In genomic region chr14:31300296-31300695, GRCh38 we compare ENCODE assay signal across 19 cellular contexts.
DNase-seq lines count a peak whose midpoint lies in the region; ATAC-seq and TF ChIP-seq lines count a peak whose summit lies in the region.
"Had no signal": no experiment of that assay in that cellular context is flagged by ENCODE, and none has a peak within 500 bp of the region (broad histone marks: within the 10 kb centered on the region; RNA-seq: fewer than 3 reads in every experiment).

No MANE protein-coding gene starts in this region.

- no peak overlapping the region for H3K23ac ChIP-seq in mesendoderm (ENCODE audit: low read length)

- H3K27me3 ChIP-seq in endodermal cell (ENCODE audit: control insufficient read depth, insufficient read depth, low read length, poor library complexity, severe bottlenecking) (no peaks in the 10 kb centered on the region), mesendoderm (ENCODE audit: insufficient read depth, low read length, poor library complexity) (no peaks in the 10 kb centered on the region)
- H3K27me3 ChIP-seq: body of pancreas, neutrophil had no signal

- H3K9me3 ChIP-seq in endodermal cell (ENCODE audit: control insufficient read depth, low read length) (no peaks in the 10 kb centered on the region), T-helper 17 cell (ENCODE audit: control insufficient read depth, low read length, poor library complexity, severe bottlenecking) (no peaks in the 10 kb centered on the region)
- H3K9me3 ChIP-seq: body of pancreas, neutrophil had no signal

- H2BK5ac ChIP-seq in mesendoderm (ENCODE audit: low read length): no peak overlapping the region

- H3K9me3 Mint-ChIP-seq in endodermal cell: no peaks in the 10 kb centered on the region
- H3K9me3 Mint-ChIP-seq in activated naive CD8-positive, alpha-beta T cell treated with anti-CD3 and anti-CD28 coated beads for 36 hours: no peaks in the 10 kb centered on the region
- H3K9me3 Mint-ChIP-seq: activated naive CD8-positive, alpha-beta T cell treated with anti-CD3 and anti-CD28 coated beads, Interleukin-2, amount 10 ng/mL, durations not matched to agents 7 days and 5 days; CD4-positive, CD25-positive, alpha-beta regulatory T cell; dendritic cell treated with granulocyte-macrophage colony-stimulating factor and Interleukin-4, amounts not matched to agents 40 ng/mL and 50 ng/mL, for 4 days had no signal

- ATAC-seq in T-helper 17 cell: no peak
- ATAC-seq: body of pancreas had no signal

- no peaks in the 10 kb centered on the region for H3K79me2 ChIP-seq in mesendoderm (ENCODE audit: control insufficient read depth, insufficient read depth, low read length)

- no peak overlapping the region for H2BK120ac ChIP-seq in mesendoderm (ENCODE audit: low read depth, low read length)

- H3K27ac Mint-ChIP-seq in endodermal cell (no peak overlapping the region), T-helper 17 cell (no peak overlapping the region)
- H3K27ac Mint-ChIP-seq in activated naive CD8-positive, alpha-beta T cell treated with anti-CD3 and anti-CD28 coated beads for 36 hours: no peak overlapping the region
- H3K27ac Mint-ChIP-seq: activated naive CD8-positive, alpha-beta T cell treated with anti-CD3 and anti-CD28 coated beads, Interleukin-2, amount 10 ng/mL, durations not matched to agents 7 days and 5 days; CD4-positive, CD25-positive, alpha-beta regulatory T cell; dendritic cell treated with granulocyte-macrophage colony-stimulating factor and Interleukin-4, amounts not matched to agents 40 ng/mL and 50 ng/mL, for 4 days had no signal

- H3K4me1 Mint-ChIP-seq in endodermal cell (no peaks in the 10 kb centered on the region), T-helper 17 cell (peaks cover 3% of the 10 kb centered on the region)
- H3K4me1 Mint-ChIP-seq in activated naive CD8-positive, alpha-beta T cell treated with anti-CD3 and anti-CD28 coated beads for 36 hours: no peaks in the 10 kb centered on the region
- H3K4me1 Mint-ChIP-seq: activated naive CD8-positive, alpha-beta T cell treated with anti-CD3 and anti-CD28 coated beads, Interleukin-2, amount 10 ng/mL, durations not matched to agents 7 days and 5 days; CD4-positive, CD25-positive, alpha-beta regulatory T cell had no signal

- H3K4me2 ChIP-seq in mesendoderm (ENCODE audit: low read length): no peak overlapping the region
- H3K4me2 ChIP-seq: PC-9 had no signal

- no peak overlapping the region for H2BK15ac ChIP-seq in mesendoderm (replicated peaks; ENCODE audit: low read depth)

- no peak overlapping the region for H3K4ac ChIP-seq in mesendoderm (ENCODE audit: low read depth, low read length)

- H4K5ac ChIP-seq in mesendoderm (ENCODE audit: low read length): no peak overlapping the region

- H3K79me1 ChIP-seq in mesendoderm (ENCODE audit: low read length): no peaks in the 10 kb centered on the region

- peak; percentile 34 for DNase-seq in ELR (ENCODE audit: low read depth)
- DNase-seq in HuH-7 (ENCODE audit: low spot score): peak; percentile 48
- DNase-seq in endodermal cell: peak; percentile 49
- DNase-seq in mesendoderm: peak; percentile 53
- DNase-seq in activated naive CD8-positive, alpha-beta T cell treated with anti-CD3 and anti-CD28 coated beads for 36 hours: no peak
- DNase-seq in activated effector memory CD4-positive, alpha-beta T cell treated with Interleukin-2 at 50 U/mL for 16 hours: no peak
- DNase-seq in T-helper 17 cell: no peak
- no peak for DNase-seq in amygdala (lab: John Stamatoyannopoulos, UW)
- DNase-seq: activated naive CD8-positive, alpha-beta T cell treated with anti-CD3 and anti-CD28 coated beads, Interleukin-2, amount 10 ng/mL, durations not matched to agents 7 days and 5 days; body of pancreas; CD4-positive, CD25-positive, alpha-beta regulatory T cell; DMS53; NCI-H1436 treated with DMSO at 0.1 percent for 48 hours; NCI-H2171 treated with DMSO at 0.1 percent for 48 hours; NCI-H748 treated with DMSO at 0.1 percent for 48 hours; PC-9; stimulated activated CD8-positive, alpha-beta memory T cell treated with anti-CD3 and anti-CD28 coated beads, Interleukin-4, amount 100 ng/mL, for 48 hours had no signal

- peaks cover 38% of the 10 kb centered on the region for H3K36me3 ChIP-seq in endodermal cell (ENCODE audit: control insufficient read depth, insufficient read depth, low read length)
- no peaks in the 10 kb centered on the region for H3K36me3 ChIP-seq in mesendoderm (ENCODE audit: control insufficient read depth, insufficient read depth, low read length)

- H3K27me3 Mint-ChIP-seq in endodermal cell (ENCODE audit: insufficient read depth): no peaks in the 10 kb centered on the region
- no peaks in the 10 kb centered on the region for H3K27me3 Mint-ChIP-seq in activated naive CD8-positive, alpha-beta T cell treated with anti-CD3 and anti-CD28 coated beads for 36 hours
- H3K27me3 Mint-ChIP-seq in T-helper 17 cell: no peaks in the 10 kb centered on the region
- H3K27me3 Mint-ChIP-seq: activated naive CD8-positive, alpha-beta T cell treated with anti-CD3 and anti-CD28 coated beads, Interleukin-2, amount 10 ng/mL, durations not matched to agents 7 days and 5 days; CD4-positive, CD25-positive, alpha-beta regulatory T cell; dendritic cell treated with granulocyte-macrophage colony-stimulating factor and Interleukin-4, amounts not matched to agents 40 ng/mL and 50 ng/mL, for 4 days had no signal

- H3K4me3 ChIP-seq in endodermal cell (ENCODE audit: low read length) (no peak overlapping the region), mesendoderm (ENCODE audit: low read length) (no peak overlapping the region)
- H3K4me3 ChIP-seq: body of pancreas, PC-9 had no signal

- no peak overlapping the region for H4K8ac ChIP-seq in mesendoderm (ENCODE audit: low read depth, low read length)

- no peak overlapping the region for H3K4me3 Mint-ChIP-seq in endodermal cell
- H3K4me3 Mint-ChIP-seq in activated naive CD8-positive, alpha-beta T cell treated with anti-CD3 and anti-CD28 coated beads for 36 hours: no peak overlapping the region
- H3K4me3 Mint-ChIP-seq in T-helper 17 cell: no peak overlapping the region
- H3K4me3 Mint-ChIP-seq: activated naive CD8-positive, alpha-beta T cell treated with anti-CD3 and anti-CD28 coated beads, Interleukin-2, amount 10 ng/mL, durations not matched to agents 7 days and 5 days; CD4-positive, CD25-positive, alpha-beta regulatory T cell; dendritic cell treated with granulocyte-macrophage colony-stimulating factor and Interleukin-4, amounts not matched to agents 40 ng/mL and 50 ng/mL, for 4 days had no signal

- WGBS in endodermal cell (ENCODE audit: insufficient coverage in 1 of 2, insufficient read length in 1 of 2), 2 experiments: 94 to 98% methylated on average over 7 of the region's 7 CpGs
- no CpG with 5 or more reads among the region's 7 CpGs for WGBS in mesendoderm (ENCODE audit: extremely low coverage, insufficient coverage, low lambda C conversion rate)

- no peak overlapping the region for H3K9ac ChIP-seq in endodermal cell (ENCODE audit: extremely low read depth, low read length, poor library complexity, severe bottlenecking)
- no peak overlapping the region for H3K9ac ChIP-seq in mesendoderm (ENCODE audit: low read length)

- H3K56ac ChIP-seq in mesendoderm (ENCODE audit: low read length): no peak overlapping the region

- no peak overlapping the region for H3K18ac ChIP-seq in mesendoderm (ENCODE audit: low read length)

- H3K36me3 Mint-ChIP-seq in endodermal cell (ENCODE audit: low read depth): peaks cover 33% of the 10 kb centered on the region
- peaks cover 4% of the 10 kb centered on the region for H3K36me3 Mint-ChIP-seq in activated naive CD8-positive, alpha-beta T cell treated with anti-CD3 and anti-CD28 coated beads for 36 hours
- peaks cover 11% of the 10 kb centered on the region for H3K36me3 Mint-ChIP-seq in T-helper 17 cell (ENCODE audit: low read depth)
- H3K36me3 Mint-ChIP-seq: activated naive CD8-positive, alpha-beta T cell treated with anti-CD3 and anti-CD28 coated beads, Interleukin-2, amount 10 ng/mL, durations not matched to agents 7 days and 5 days had no signal

- H3K4me1 ChIP-seq in endodermal cell (ENCODE audit: control insufficient read depth, insufficient read depth, low read length): no peaks in the 10 kb centered on the region
- H3K4me1 ChIP-seq in mesendoderm (ENCODE audit: control insufficient read depth, low read depth, low read length): no peaks in the 10 kb centered on the region
- H3K4me1 ChIP-seq: body of pancreas had no signal

- no peak overlapping the region for H2AK5ac ChIP-seq in mesendoderm (ENCODE audit: low read length)

- TF ChIP-seq CTCF in endodermal cell (conservative IDR thresholded peaks at IDR 0.05): peak; percentile 63

- no peak overlapping the region for H3K27ac ChIP-seq in endodermal cell (ENCODE audit: low read depth, low read length)
- no peak overlapping the region for H3K27ac ChIP-seq in mesendoderm (ENCODE audit: low read depth, low read length)
- H3K27ac ChIP-seq: body of pancreas, neutrophil, PC-9 had no signal

Comparison
In these comparisons a context has a peak if more than half of its experiments do, and no peak if none do; other contexts are left out.
1. DNase-seq: peak in ELR (single experiment), HuH-7 (single experiment), endodermal cell (single experiment) and mesendoderm (single experiment); none in activated naive CD8-positive, alpha-beta T cell treated with anti-CD3 and anti-CD28 coated beads for 36 hours (single experiment), activated effector memory CD4-positive, alpha-beta T cell treated with Interleukin-2 at 50 U/mL for 16 hours (single experiment), T-helper 17 cell (0 of 3) and amygdala (0 of 56).